In the genomic region with DNA sequence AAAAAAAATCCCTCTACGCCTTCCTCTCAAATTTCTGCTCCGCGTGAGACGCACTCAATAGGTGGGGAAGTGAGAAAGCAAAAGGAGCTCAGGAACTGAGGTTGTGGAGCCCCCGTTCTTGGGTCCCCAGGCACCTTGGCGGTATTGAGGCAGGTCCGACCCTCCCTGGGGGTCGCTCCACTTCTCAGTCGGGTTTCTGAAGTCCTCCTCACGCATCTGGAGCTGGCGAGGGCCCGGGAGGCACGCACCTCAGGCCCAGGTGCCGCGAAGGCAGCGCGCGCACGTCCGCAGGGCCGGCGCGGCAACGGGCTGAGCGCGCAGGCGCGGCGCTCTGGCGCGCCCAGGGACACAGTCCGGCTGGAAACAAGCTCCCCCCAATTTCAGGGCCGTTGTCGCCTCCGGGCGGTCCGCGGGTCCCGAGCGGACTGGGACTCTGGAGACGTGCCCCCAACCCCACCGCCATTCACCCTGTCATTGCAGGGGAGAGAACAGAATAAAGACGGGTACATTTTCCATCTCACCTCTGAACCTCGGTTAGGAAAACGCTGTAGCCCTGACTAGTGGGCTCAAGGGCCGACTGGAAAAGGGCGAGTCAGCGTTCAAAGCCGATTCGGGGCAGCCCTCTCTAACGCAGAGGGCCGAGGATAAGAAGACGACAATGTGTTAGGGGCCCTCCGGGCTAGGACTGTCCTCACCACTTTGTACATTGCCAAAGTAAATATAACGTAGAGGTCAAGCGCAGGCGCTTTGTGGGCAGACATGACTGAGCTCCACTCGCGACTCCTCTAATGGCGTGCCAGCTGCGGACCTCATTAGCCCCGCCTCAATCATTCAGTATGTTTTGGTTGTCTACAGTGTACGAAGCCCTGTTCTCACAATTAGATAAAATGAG, we compare ENCODE assay signal across 8 cellular contexts. TPM values are rescaled to one million over a fixed set of nuclear protein-coding genes. Genes with fewer than 3 reads are reported as not detected.
DNase-seq lines count a peak whose midpoint lies in the region; ATAC-seq and TF ChIP-seq lines count a peak whose summit lies in the region.

A gene with protein sequence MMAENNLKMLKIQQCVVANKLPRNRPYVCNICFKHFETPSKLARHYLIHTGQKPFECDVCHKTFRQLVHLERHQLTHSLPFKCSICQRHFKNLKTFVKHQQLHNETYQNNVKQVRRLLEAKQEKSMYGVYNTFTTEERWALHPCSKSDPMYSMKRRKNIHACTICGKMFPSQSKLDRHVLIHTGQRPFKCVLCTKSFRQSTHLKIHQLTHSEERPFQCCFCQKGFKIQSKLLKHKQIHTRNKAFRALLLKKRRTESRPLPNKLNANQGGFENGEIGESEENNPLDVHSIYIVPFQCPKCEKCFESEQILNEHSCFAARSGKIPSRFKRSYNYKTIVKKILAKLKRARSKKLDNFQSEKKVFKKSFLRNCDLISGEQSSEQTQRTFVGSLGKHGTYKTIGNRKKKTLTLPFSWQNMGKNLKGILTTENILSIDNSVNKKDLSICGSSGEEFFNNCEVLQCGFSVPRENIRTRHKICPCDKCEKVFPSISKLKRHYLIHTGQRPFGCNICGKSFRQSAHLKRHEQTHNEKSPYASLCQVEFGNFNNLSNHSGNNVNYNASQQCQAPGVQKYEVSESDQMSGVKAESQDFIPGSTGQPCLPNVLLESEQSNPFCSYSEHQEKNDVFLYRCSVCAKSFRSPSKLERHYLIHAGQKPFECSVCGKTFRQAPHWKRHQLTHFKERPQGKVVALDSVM (minus strand): TSS at position 306 of the 892 bp plus-strand sequence. CDS start 4,853 bp downstream, outside the sequence.

- H3K9me3 Mint-ChIP-seq in activated T-helper 2 cell treated with anti-CD3 and anti-CD28 coated beads, Interferon-gamma antibody, Interleukin-2, Interleukin-4, amounts not matched to agents 10 μg/mL and 5 μg/mL and 100 μg/mL, durations not matched to agents 14 hours and 24 hours and 36 hours, result no peaks in the 10 kb centered on the region
- no peaks in the 10 kb centered on the region for H3K9me3 Mint-ChIP-seq in nephron

- H3K27ac Mint-ChIP-seq in activated T-helper 2 cell treated with anti-CD3 and anti-CD28 coated beads, Interferon-gamma antibody, Interleukin-2, Interleukin-4, amounts not matched to agents 10 μg/mL and 5 μg/mL and 100 μg/mL, durations not matched to agents 14 hours and 24 hours and 36 hours, result peak within 1 kb of the TSS; percentile 98
- peak within 1 kb of the TSS; percentile 100 for H3K27ac Mint-ChIP-seq in nephron

- peaks cover 35% of the 10 kb centered on the region for H3K4me1 Mint-ChIP-seq in activated T-helper 2 cell treated with anti-CD3 and anti-CD28 coated beads, Interferon-gamma antibody, Interleukin-2, Interleukin-4, amounts not matched to agents 10 μg/mL and 5 μg/mL and 100 μg/mL, durations not matched to agents 14 hours and 24 hours and 36 hours (ENCODE audit: low read depth)
- H3K4me1 Mint-ChIP-seq in nephron, result peaks cover 22% of the 10 kb centered on the region

- peak; percentile 85 for ATAC-seq in GM21737 (IDR thresholded peaks at IDR 0.05; ENCODE audit: unreplicated experiment)
- peak; percentile 88 for ATAC-seq in stimulated activated naive CD8-positive, alpha-beta T cell treated with anti-CD3 and anti-CD28 coated beads, Interleukin-15, Interleukin-2, amounts not matched to agents 100 U/mL and 50 U/mL, for 24 hours

- intact Hi-C loops in activated T-helper 2 cell treated with anti-CD3 and anti-CD28 coated beads, Interferon-gamma antibody, Interleukin-2, Interleukin-4, amounts not matched to agents 10 μg/mL and 5 μg/mL and 100 μg/mL, durations not matched to agents 14 hours and 24 hours and 36 hours (cut with micrococcal nuclease), result loop anchor here (1.0 kb wide), 1 partner anchor 19 kb away; a partner anchor contains a TSS

- DNase-seq in DMS79 treated with DMSO at 0.1 percent for 48 hours (lab: John Stamatoyannopoulos, UW), result peak; percentile 41
- peak; percentile 84 for DNase-seq in KG1 (lab: John Stamatoyannopoulos, UW)
- peak; percentile 76 for DNase-seq in RPMI7951 (ENCODE audit: low read depth)
- DNase-seq in activated T-helper 2 cell treated with anti-CD3 and anti-CD28 coated beads, Interferon-gamma antibody, Interleukin-2, Interleukin-4, amounts not matched to agents 10 μg/mL and 5 μg/mL and 100 μg/mL, durations not matched to agents 14 hours and 24 hours and 36 hours (ENCODE audit: low spot score), result peak; percentile 80
- peak; percentile 75 for DNase-seq in fibroblast of peridontal ligament (ENCODE audit: extremely low read depth)
- peak; percentile 86 for DNase-seq in stimulated activated naive CD8-positive, alpha-beta T cell treated with anti-CD3 and anti-CD28 coated beads, Interleukin-15, Interleukin-2, amounts not matched to agents 100 U/mL and 50 U/mL, for 24 hours

- H3K27me3 Mint-ChIP-seq in activated T-helper 2 cell treated with anti-CD3 and anti-CD28 coated beads, Interferon-gamma antibody, Interleukin-2, Interleukin-4, amounts not matched to agents 10 μg/mL and 5 μg/mL and 100 μg/mL, durations not matched to agents 14 hours and 24 hours and 36 hours (ENCODE audit: low read depth), result no peaks in the 10 kb centered on the region
- peaks cover 3% of the 10 kb centered on the region for H3K27me3 Mint-ChIP-seq in nephron (ENCODE audit: low read depth)

- H3K4me3 Mint-ChIP-seq in activated T-helper 2 cell treated with anti-CD3 and anti-CD28 coated beads, Interferon-gamma antibody, Interleukin-2, Interleukin-4, amounts not matched to agents 10 μg/mL and 5 μg/mL and 100 μg/mL, durations not matched to agents 14 hours and 24 hours and 36 hours (ENCODE audit: low read depth), result peak within 1 kb of the TSS; percentile 94
- peak within 1 kb of the TSS; percentile 97 to 99 (median 97) for H3K4me3 Mint-ChIP-seq in nephron

- TF ChIP-seq CTCF in nephron (IDR thresholded peaks at IDR 0.05; ENCODE audit: unreplicated experiment in 3 of 3), result no peak

- peaks cover 30% of the 10 kb centered on the region for H3K36me3 Mint-ChIP-seq in activated T-helper 2 cell treated with anti-CD3 and anti-CD28 coated beads, Interferon-gamma antibody, Interleukin-2, Interleukin-4, amounts not matched to agents 10 μg/mL and 5 μg/mL and 100 μg/mL, durations not matched to agents 14 hours and 24 hours and 36 hours (ENCODE audit: low read depth)
- peaks cover 4% of the 10 kb centered on the region for H3K36me3 Mint-ChIP-seq in nephron (ENCODE audit: low read depth)

RNA-seq across cellular contexts. Expression of the gene that starts here (rescaled TPM):
- 23.4 and 24.4 TPM in 2 replicates for total RNA-seq in RPMI7951 (2014; rRNA removed; shearing (Covaris generic))
- total RNA-seq in activated T-helper 2 cell treated with anti-CD3 and anti-CD28 coated beads, Interferon-gamma antibody, Interleukin-2, Interleukin-4, amounts not matched to agents 10 μg/mL and 5 μg/mL and 100 μg/mL, durations not matched to agents 14 hours and 24 hours and 36 hours, result 40.7 and 41.0 TPM in 2 replicates

Comparison
In these comparisons a context has a peak if more than half of its experiments do, and no peak if none do; other contexts are left out.
1. Peak in every context shown above with its lines: DNase-seq and ATAC-seq.